23 cellular contexts compared by ENCODE assay signal in genomic region chr1:174324493-174324892, GRCh38.
"Had no signal": no experiment of that assay in that cellular context is flagged by ENCODE, and none has a peak within 500 bp of the region (broad histone marks: within the 10 kb centered on the region; RNA-seq: fewer than 3 reads in every experiment).

No MANE protein-coding gene starts in this region.

- DNase-seq: activated CD4-positive, alpha-beta T cell treated with anti-CD3 and anti-CD28 coated beads for 1 hour; activated CD4-positive, alpha-beta T cell treated with anti-CD3 and anti-CD28 coated beads, Interleukin-2, amount 50 U/mL, for 1 hour; activated CD8-positive, alpha-beta memory T cell treated with anti-CD3 and anti-CD28 coated beads, Interleukin-2, amount 50 U/mL, for 48 hours; activated effector memory CD4-positive, alpha-beta T cell treated with Interleukin-2 at 50 U/mL for 16 hours; activated naive CD4-positive, alpha-beta T cell treated with anti-CD3 and anti-CD28 coated beads for 36 hours; activated naive CD8-positive, alpha-beta T cell treated with anti-CD3 and anti-CD28 coated beads, Interleukin-2, amount 50 U/mL, for 24 hours; activated T-cell treated with anti-CD3 and anti-CD28 coated beads, Interleukin-2, amount 50 U/mL, for 48 hours; cortex of kidney; hypothalamus; left cardiac atrium; occipital lobe; small intestine; stimulated activated CD4-positive, alpha-beta T cell treated with anti-CD3 and anti-CD28 coated beads, Interleukin-2, amount 100 ng/mL, for 24 hours; stomach; WERI-Rb-1 had no signal

- H3K27me3 Mint-ChIP-seq: activated naive CD8-positive, alpha-beta T cell treated with anti-CD3 and anti-CD28 coated beads, Interleukin-2, amount 50 U/mL, for 24 hours had no signal

- ATAC-seq: activated naive CD8-positive, alpha-beta T cell treated with anti-CD3 and anti-CD28 coated beads, Interleukin-2, amount 50 U/mL, for 24 hours; gastroesophageal sphincter; left cardiac atrium; sciatic nerve; stimulated activated effector memory CD8-positive, alpha-beta T cell treated with anti-CD3 and anti-CD28 coated beads, Interleukin-12 subunit alpha, Interleukin-12 subunit beta, amount 100 ng/mL, for 72 hours had no signal

- H3K36me3 ChIP-seq: WERI-Rb-1 had no signal

- FAIRE-seq: islet of Langerhans, small intestine had no signal

- H3K27ac ChIP-seq: epithelial cell of prostate, gastroesophageal sphincter, stomach, suprapubic skin, tibial nerve, WERI-Rb-1 had no signal

- H3K4me1 ChIP-seq: gastroesophageal sphincter, stomach, suprapubic skin, tibial nerve had no signal

- H3K4me3 Mint-ChIP-seq: activated naive CD4-positive, alpha-beta T cell treated with anti-CD3 and anti-CD28 coated beads for 36 hours; activated naive CD8-positive, alpha-beta T cell treated with anti-CD3 and anti-CD28 coated beads, Interleukin-2, amount 50 U/mL, for 24 hours; neural crest cell; stimulated activated effector memory CD8-positive, alpha-beta T cell treated with anti-CD3 and anti-CD28 coated beads, Interleukin-12 subunit alpha, Interleukin-12 subunit beta, amount 100 ng/mL, for 72 hours had no signal

- H3K27ac Mint-ChIP-seq: activated naive CD4-positive, alpha-beta T cell treated with anti-CD3 and anti-CD28 coated beads for 36 hours; activated naive CD8-positive, alpha-beta T cell treated with anti-CD3 and anti-CD28 coated beads, Interleukin-2, amount 50 U/mL, for 24 hours; stimulated activated effector memory CD8-positive, alpha-beta T cell treated with anti-CD3 and anti-CD28 coated beads, Interleukin-12 subunit alpha, Interleukin-12 subunit beta, amount 100 ng/mL, for 72 hours had no signal

- H3K4me1 Mint-ChIP-seq: neural crest cell had no signal

- H3K27me3 ChIP-seq: gastroesophageal sphincter, stomach, suprapubic skin, tibial nerve had no signal

- H3K4me3 ChIP-seq: gastroesophageal sphincter, stomach, suprapubic skin, tibial nerve had no signal
